8 cellular contexts compared by ENCODE assay signal in genomic region chr19:40443131-40443929, GRCh38. TPM values are rescaled to one million over a fixed set of nuclear protein-coding genes. Genes with fewer than 3 reads are reported as not detected.
A peak's percentile ranks its signal among the peaks of the same experiment; 100 is the strongest.
DNase-seq lines count a peak whose midpoint lies in the region; ATAC-seq and TF ChIP-seq lines count a peak whose summit lies in the region.

No MANE protein-coding gene starts in this region.

- WGBS in H9 (ENCODE audit: extremely low coverage, insufficient read length, low lambda C conversion rate) = no CpG with 5 or more reads among the region's 50 CpGs

- no peaks in the 10 kb centered on the region for H3K4me1 ChIP-seq in H9 (ENCODE audit: insufficient read depth, low read length)

- H3K4me2 ChIP-seq in H9 (ENCODE audit: insufficient read depth, insufficient read length, low read length) = peak overlapping the region; percentile 96
- peak overlapping the region; percentile 46 for H3K4me2 ChIP-seq in neural cell (ENCODE audit: low read length)

- no peak overlapping the region for H3K23ac ChIP-seq in H9 (ENCODE audit: insufficient read length, low read depth, low read length)

- peaks cover 4% of the 10 kb centered on the region for H3F3A ChIP-seq in neural cell (ENCODE audit: insufficient read depth, low read length, poor library complexity, severe bottlenecking)

- H2BK5ac ChIP-seq in H9 (ENCODE audit: insufficient read length, low read length) = peak overlapping the region; percentile 20

- TF ChIP-seq EP300 in neural cell (conservative IDR thresholded peaks at IDR 0.05; ENCODE audit: poor library complexity, severe bottlenecking) = peak; percentile 23

- no peak for TF ChIP-seq CTCF in H9 (conservative IDR thresholded peaks at IDR 0.05)
- no peak for TF ChIP-seq CTCF in neural cell (IDR thresholded peaks at IDR 0.05; ENCODE audit: poor library complexity, severe bottlenecking)

- no peaks in the 10 kb centered on the region for H3K27me3 Mint-ChIP-seq in H9 (ENCODE audit: low read depth)
- no peaks in the 10 kb centered on the region for H3K27me3 Mint-ChIP-seq in stimulated activated naive CD8-positive, alpha-beta T cell treated with anti-CD3 and anti-CD28 coated beads, Interleukin-15, amount 100 ng/mL, for 72 hours

- H3K9me3 ChIP-seq in H9 (ENCODE audit: control insufficient read depth, low read depth, low read length) (no peaks in the 10 kb centered on the region), MG63 (no peaks in the 10 kb centered on the region; the same call in 1 of the 2 replicates), neural cell (ENCODE audit: low read length) (no peaks in the 10 kb centered on the region)

- no peak overlapping the region; the same call in 1 of the 2 replicates for H3K4ac ChIP-seq in H9 (ENCODE audit: low read depth, low read length)

- H3K9ac ChIP-seq in H9 (ENCODE audit: extremely low read depth, insufficient read length, low read length) = peak overlapping the region; percentile 78
- peak overlapping the region; percentile 87 for H3K9ac ChIP-seq in neural cell (ENCODE audit: low read length)

- H3K27me3 ChIP-seq in H9 (ENCODE audit: insufficient read depth, low read length) (no peaks in the 10 kb centered on the region), MG63 (no peaks in the 10 kb centered on the region), neural cell (ENCODE audit: insufficient read depth, low read depth, low read length) (no peaks in the 10 kb centered on the region)

- H3K56ac ChIP-seq in H9 (ENCODE audit: insufficient read length, low read depth, low read length) = no peak overlapping the region

- peak overlapping the region; percentile 91 to 96 for H3K4me3 Mint-ChIP-seq in H9
- H3K4me3 Mint-ChIP-seq in stimulated activated naive CD8-positive, alpha-beta T cell treated with anti-CD3 and anti-CD28 coated beads, Interleukin-15, amount 100 ng/mL, for 72 hours = peak overlapping the region; percentile 91 to 97

- peaks cover 6% of the 10 kb centered on the region for H3K79me1 ChIP-seq in H9 (ENCODE audit: insufficient read depth, low read depth, low read length, poor library complexity, severe bottlenecking)

- peak; percentile 100 for DNase-seq in ELF-1 (ENCODE audit: low read depth, low spot score)
- DNase-seq in H9 = peak; percentile 100
- DNase-seq in MG63 = peak; percentile 100
- peak; percentile 100 for DNase-seq in SHP77 (lab: John Stamatoyannopoulos, UW)
- peak; percentile 87 for DNase-seq in activated gamma-delta T cell (lab: John Stamatoyannopoulos, UW)
- peak; percentile 99 for DNase-seq in fibroblast of the conjunctiva (ENCODE audit: low read depth)
- peak; percentile 98 to 100 for DNase-seq in stimulated activated naive CD8-positive, alpha-beta T cell treated with anti-CD3 and anti-CD28 coated beads, Interleukin-15, amount 100 ng/mL, for 72 hours

- H2BK15ac ChIP-seq in H9 (ENCODE audit: low read depth, low read length) = no peak overlapping the region

- H3K36me3 Mint-ChIP-seq in H9 (ENCODE audit: insufficient read depth in 1 of 3, low read depth in 3 of 3) = peaks cover 15 to 30% (median 25%) of the 10 kb centered on the region in 3 experiments

- peaks cover 28 to 32% of the 10 kb centered on the region in 2 experiments for H3K4me1 Mint-ChIP-seq in H9
- peaks cover 35% of the 10 kb centered on the region for H3K4me1 Mint-ChIP-seq in stimulated activated naive CD8-positive, alpha-beta T cell treated with anti-CD3 and anti-CD28 coated beads, Interleukin-15, amount 100 ng/mL, for 72 hours

- no peak overlapping the region for H4K91ac ChIP-seq in H9 (ENCODE audit: insufficient read length, low read depth, low read length)

- no peak overlapping the region for H2BK20ac ChIP-seq in H9 (ENCODE audit: low read depth, low read length, poor library complexity, severe bottlenecking)

- ATAC-seq in stimulated activated naive CD8-positive, alpha-beta T cell treated with anti-CD3 and anti-CD28 coated beads, Interleukin-15, amount 100 ng/mL, for 72 hours = peak; percentile 89

- H3K14ac ChIP-seq in H9 (ENCODE audit: insufficient read depth, low read length) = peak overlapping the region; percentile 78; the same call in 1 of the 2 replicates

- H3K79me2 ChIP-seq in H9 (ENCODE audit: insufficient read depth, low read length) (peaks cover 4% of the 10 kb centered on the region; the same call in 1 of the 2 replicates), neural cell (replicated peaks; ENCODE audit: insufficient read depth, low read length) (peaks cover 19% of the 10 kb centered on the region)

- H3K18ac ChIP-seq in H9 (ENCODE audit: insufficient read length, low read depth, low read length) = peak overlapping the region; percentile 91

- H2BK12ac ChIP-seq in H9 (ENCODE audit: insufficient read length, low read depth, low read length) = no peak overlapping the region

- no peaks in the 10 kb centered on the region for H4K20me1 ChIP-seq in H9 (ENCODE audit: control insufficient read depth, insufficient read depth, insufficient read length)
- H4K20me1 ChIP-seq in neural cell (ENCODE audit: insufficient read depth) = no peaks in the 10 kb centered on the region

- H3K27ac ChIP-seq in H9 (ENCODE audit: insufficient read length, low read depth, low read length) = peak overlapping the region; percentile 62
- peak overlapping the region; percentile 94 for H3K27ac ChIP-seq in neural cell (ENCODE audit: low read length)

- peak overlapping the region; percentile 97 to 100 (median 98) for H3K27ac Mint-ChIP-seq in H9
- H3K27ac Mint-ChIP-seq in stimulated activated naive CD8-positive, alpha-beta T cell treated with anti-CD3 and anti-CD28 coated beads, Interleukin-15, amount 100 ng/mL, for 72 hours = peak overlapping the region; percentile 92 to 93

- H4K5ac ChIP-seq in H9 (ENCODE audit: insufficient read length, low read depth, low read length) = no peak overlapping the region

- H3K9me3 Mint-ChIP-seq in H9 = no peaks in the 10 kb centered on the region; a peak in 1 of 5 replicates
- H3K9me3 Mint-ChIP-seq in stimulated activated naive CD8-positive, alpha-beta T cell treated with anti-CD3 and anti-CD28 coated beads, Interleukin-15, amount 100 ng/mL, for 72 hours = no peaks in the 10 kb centered on the region

- H2BK120ac ChIP-seq in H9 (ENCODE audit: low read depth, low read length, poor library complexity, severe bottlenecking) = no peak overlapping the region

- H4K8ac ChIP-seq in H9 (replicated peaks; ENCODE audit: insufficient read length, low read depth, low read length) = no peak overlapping the region

- no peak overlapping the region for H2AK5ac ChIP-seq in H9 (ENCODE audit: insufficient read length, low read length)

- peak overlapping the region; percentile 100 for H3K4me3 ChIP-seq in MG63
- peak overlapping the region; percentile 78 for H3K4me3 ChIP-seq in neural cell (ENCODE audit: low read length)

- H3T11ph ChIP-seq in H9 (ENCODE audit: low read length) = no peak overlapping the region

- H3K9me2 ChIP-seq in neural cell (ENCODE audit: insufficient read depth, low read length) = no peaks in the 10 kb centered on the region

- H3K23me2 ChIP-seq in H9 (ENCODE audit: insufficient read length, low read depth, low read length, poor library complexity, severe bottlenecking) = peaks cover 3% of the 10 kb centered on the region

- H3K36me3 ChIP-seq in MG63 (peaks cover 40% of the 10 kb centered on the region), neural cell (ENCODE audit: insufficient read depth, low read length) (no peaks in the 10 kb centered on the region)

- TF ChIP-seq RAD21 in neural cell (conservative IDR thresholded peaks at IDR 0.05) = peak; percentile 33

- no peak overlapping the region for H2AFZ ChIP-seq in H9 (ENCODE audit: low read length)
- H2AFZ ChIP-seq in neural cell (ENCODE audit: low read depth, low read length) = peak overlapping the region; percentile 96

TF ChIP-seq in neural cell, 6 proteins besides CTCF, POLR2A, EP300 and RAD21 (continues in another document):
- TF ChIP-seq MXI1 (conservative IDR thresholded peaks at IDR 0.05; ENCODE audit: poor library complexity, severe bottlenecking) = peak; percentile 49

RNA-seq across cellular contexts. Expression of gene SERTAD3, which starts 0.8 kb away (rescaled TPM):
- total RNA-seq in H9 (2021) = 30.9 and 32.2 TPM in 2 replicates
- total RNA-seq in MG63 (2014; rRNA removed; shearing (Covaris generic); ENCODE audit: low replicate concordance) = 15.9 and 38.3 TPM in 2 replicates
- polyA plus RNA-seq in neural cell = 7.6 and 9.0 TPM in 2 replicates
- polyA minus RNA-seq in neural cell = 10.8 and 14.1 TPM in 2 replicates

RNA-seq across cellular contexts. Expression of gene SERTAD1, which starts 17.5 kb away (rescaled TPM):
- 7.9 and 9.3 TPM in 2 replicates for total RNA-seq in H9 (2021)
- total RNA-seq in MG63 (2014; rRNA removed; shearing (Covaris generic); ENCODE audit: low replicate concordance) = 19.1 and 35.3 TPM in 2 replicates
- polyA plus RNA-seq in neural cell = 3.3 and 5.1 TPM in 2 replicates
- polyA minus RNA-seq in neural cell = 1.5 and 1.7 TPM in 2 replicates

RNA-seq across cellular contexts. Expression of gene BLVRB, which starts 22.2 kb away (rescaled TPM):
- 27.9 and 30.4 TPM in 2 replicates for total RNA-seq in H9 (2021)
- 140 and 179 TPM in 2 replicates for total RNA-seq in MG63 (2014; rRNA removed; shearing (Covaris generic); ENCODE audit: low replicate concordance)
- polyA plus RNA-seq in neural cell = 5.0 and 9.9 TPM in 2 replicates
- 2.2 TPM in 2 replicates for polyA minus RNA-seq in neural cell

RNA-seq across cellular contexts. Expression of gene SPTBN4, which starts 23.5 kb away (rescaled TPM):
- 2.7 and 2.9 TPM in 2 replicates for total RNA-seq in H9 (2021)
- total RNA-seq in MG63 (2014; rRNA removed; shearing (Covaris generic); ENCODE audit: low replicate concordance) = 0.16 and 3.0 TPM in 2 replicates
- polyA plus RNA-seq in neural cell = 10.4 and 12.7 TPM in 2 replicates
- polyA minus RNA-seq in neural cell = 9.6 and 10.2 TPM in 2 replicates

RNA-seq across cellular contexts. Expression of gene PRX, which starts 30.2 kb away (rescaled TPM):
- total RNA-seq in H9 (2021) = 3.8 and 4.0 TPM in 2 replicates
- 5.6 and 6.3 TPM in 2 replicates for total RNA-seq in MG63 (2014; rRNA removed; shearing (Covaris generic); ENCODE audit: low replicate concordance)
- 0.20 and 0.36 TPM in 2 replicates for polyA plus RNA-seq in neural cell
- polyA minus RNA-seq in neural cell = 0.23 and 0.24 TPM in 2 replicates

Comparison
In these comparisons a context has a peak if more than half of its experiments do, and no peak if none do; other contexts are left out.
1. Peak in every context shown above with its lines: DNase-seq, ATAC-seq, H3K4me3 ChIP-seq and H3K27ac ChIP-seq.